Comparison of ENCODE assay signal across 10 cellular contexts in the genomic region with DNA sequence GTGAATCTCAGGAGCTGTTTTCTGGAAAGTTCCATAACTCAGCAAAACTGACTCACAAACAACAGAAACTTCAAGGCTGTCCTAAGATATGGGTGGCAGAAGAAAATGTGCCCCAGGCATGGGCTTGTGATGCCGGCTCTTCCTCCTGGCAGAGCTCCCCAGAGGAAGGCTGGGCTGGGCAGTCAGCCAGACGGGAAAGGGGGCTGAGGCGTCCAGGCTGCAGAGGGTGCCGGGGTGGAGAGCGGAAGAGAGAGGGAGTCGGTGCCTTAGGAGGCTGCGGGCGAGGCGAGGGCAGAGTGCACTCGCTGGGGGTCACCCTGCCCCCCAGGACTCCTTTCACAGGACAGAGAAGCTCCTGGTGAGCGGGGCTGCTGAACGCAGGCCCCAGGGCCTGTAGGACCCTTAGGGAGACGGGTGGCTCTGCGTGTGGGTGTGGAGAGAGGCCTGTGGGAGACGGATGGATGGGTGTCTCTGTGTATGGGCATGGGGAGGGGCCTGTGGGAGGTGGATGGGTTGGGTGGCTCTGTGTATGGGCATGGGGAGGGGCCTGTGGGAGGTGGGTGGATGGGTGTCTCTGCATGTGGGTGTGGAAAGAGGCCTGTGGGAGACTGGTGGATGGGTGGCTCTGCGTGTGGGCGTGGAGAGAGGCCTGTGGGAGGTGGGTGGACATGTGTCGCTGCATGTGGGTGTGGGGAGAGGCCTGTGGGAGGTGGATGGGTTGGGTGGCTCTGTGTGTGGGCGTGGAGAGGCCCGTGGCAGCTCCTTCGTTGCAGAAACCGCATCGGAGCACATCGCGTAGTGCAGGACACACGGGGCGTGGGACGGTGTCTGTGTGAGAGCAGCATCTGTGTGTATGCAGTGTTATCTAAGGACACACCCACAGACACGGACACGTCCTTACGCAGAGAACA. TPM values are rescaled to one million over a fixed set of nuclear protein-coding genes. Genes with fewer than 3 reads are reported as not detected.
DNase-seq lines count a peak whose midpoint lies in the region; ATAC-seq, FAIRE-seq and TF ChIP-seq lines count a peak whose summit lies in the region.
"Had no signal": no experiment of that assay in that cellular context is flagged by ENCODE, and none has a peak within 500 bp of the region (broad histone marks: within the 10 kb centered on the region; RNA-seq: fewer than 3 reads in every experiment).

No MANE protein-coding gene starts in this region.

- no peaks in the 10 kb centered on the region for H3K36me3 ChIP-seq in adrenal gland (replicated peaks in 1 of 2)

- DNase-seq in adrenal gland (peak; percentile 65 to 86 (median 82)), head of caudate nucleus (peak in 24 of 42 donors; percentile 15 to 76 (median 44)), occipital lobe (lab: John Stamatoyannopoulos, UW) (peak; percentile 31), NCI-H2196 treated with DMSO at 0.1 percent for 48 hours (lab: John Stamatoyannopoulos, UW; ENCODE audit: unreplicated experiment) (no peak), NCI-H510A (lab: John Stamatoyannopoulos, UW) (no peak), urothelium cell line (ENCODE audit: low spot score) (no peak)

- no peak for FAIRE-seq in urothelium cell line (lab: Jason Lieb, UNC)

- 48 to 62% (median 52%) methylated on average over 28 to 31 of the region's 31 CpGs for whole genome bisulfite sequencing in adrenal gland, 4 donors

- no peak overlapping the region for H3K4me3 ChIP-seq in adrenal gland
- H3K4me3 ChIP-seq: BLaER1 had no signal

- H3K27ac ChIP-seq in C4-2B, result 0 out of 2 replicates have a peak overlapping the region, but pooled peaks have one; percentile 12
- peak overlapping the region in 4 of 5 donors; percentile 65 to 90 (median 84) for H3K27ac ChIP-seq in adrenal gland
- H3K27ac ChIP-seq: BLaER1 had no signal

- peaks cover 47 to 63% of the 10 kb centered on the region in 2 donors for H3K4me1 ChIP-seq in adrenal gland (replicated peaks in 1 of 2)

- no peak for TF ChIP-seq POLR2A in adrenal gland (IDR thresholded peaks at IDR 0.05)

- no peak for ATAC-seq in GM19328 (IDR thresholded peaks at IDR 0.05; ENCODE audit: unreplicated experiment)
- ATAC-seq: Panc1 had no signal

- intact Hi-C loops in adrenal gland (cut with DNase I) (no loop called here), head of caudate nucleus (cut with DNase I) (no loop called here)

- no peaks in the 10 kb centered on the region for H3K9me3 ChIP-seq in adrenal gland (replicated peaks in 1 of 3)

- TF ChIP-seq CTCF in C4-2B (conservative IDR thresholded peaks at IDR 0.05) (no peak), adrenal gland (IDR thresholded peaks at IDR 0.05) (no peak)

- no peaks in the 10 kb centered on the region for H3K27me3 ChIP-seq in adrenal gland
- H3K27me3 ChIP-seq: BLaER1 had no signal

RNA-seq across cellular contexts. Expression of gene PCGF3, which starts 15.9 kb away (rescaled TPM):
- total RNA-seq in adrenal gland (100 to 1,000 TPM in 2 of 8 donors, 10 to 100 TPM in 6; 49.4 to 145 (median 70.7) TPM), occipital lobe (82.7 TPM)
- 100 to 1,000 TPM in 1 of 3 donors, 10 to 100 TPM in 2; 26.4 to 178 (median 99.2) TPM for polyA plus RNA-seq in adrenal gland

RNA-seq across cellular contexts. Expression of gene SLC49A3, which starts 32.6 kb away (rescaled TPM):
- total RNA-seq in adrenal gland (10 to 100 TPM in 3 of 8 donors, 1 to 10 TPM in 5; 2.4 to 15.0 (median 7.3) TPM), occipital lobe (0.62 TPM)
- 10 to 100 TPM in 2 of 3 donors, 1 to 10 TPM in 1; 1.4 to 24.5 (median 11.1) TPM for polyA plus RNA-seq in adrenal gland

RNA-seq across cellular contexts. Expression of gene MYL5, which starts 47.2 kb away (rescaled TPM):
- total RNA-seq in adrenal gland (10 to 100 TPM in 7 of 8 donors, 1 to 10 TPM in 1; 5.9 to 31.7 (median 18.7) TPM), occipital lobe (4.2 TPM)
- 10 to 100 TPM; 13.3 to 77.6 (median 64.4) TPM for polyA plus RNA-seq in adrenal gland

RNA-seq across cellular contexts. Expression of gene ATP5ME, which starts 47.4 kb away (rescaled TPM):
- 100 to 1,000 TPM in 6 of 8 donors, 10 to 100 TPM in 2; 43.4 to 375 (median 296) TPM for total RNA-seq in adrenal gland
- polyA plus RNA-seq in adrenal gland, result 1,000 to 10,000 TPM in 1 of 3 donors, 100 to 1,000 TPM in 2; 501 to 1,353 (median 885) TPM
- 62.2 TPM for total RNA-seq in occipital lobe

Comparison
In these comparisons a context has a peak if more than half of its experiments do, and no peak if none do; other contexts are left out.
1. DNase-seq: peak in adrenal gland (7 of 7), head of caudate nucleus (24 of 42) and occipital lobe (single experiment); none in NCI-H2196 treated with DMSO at 0.1 percent for 48 hours (single experiment), NCI-H510A (single experiment) and urothelium cell line (single experiment).